In the genomic region with DNA sequence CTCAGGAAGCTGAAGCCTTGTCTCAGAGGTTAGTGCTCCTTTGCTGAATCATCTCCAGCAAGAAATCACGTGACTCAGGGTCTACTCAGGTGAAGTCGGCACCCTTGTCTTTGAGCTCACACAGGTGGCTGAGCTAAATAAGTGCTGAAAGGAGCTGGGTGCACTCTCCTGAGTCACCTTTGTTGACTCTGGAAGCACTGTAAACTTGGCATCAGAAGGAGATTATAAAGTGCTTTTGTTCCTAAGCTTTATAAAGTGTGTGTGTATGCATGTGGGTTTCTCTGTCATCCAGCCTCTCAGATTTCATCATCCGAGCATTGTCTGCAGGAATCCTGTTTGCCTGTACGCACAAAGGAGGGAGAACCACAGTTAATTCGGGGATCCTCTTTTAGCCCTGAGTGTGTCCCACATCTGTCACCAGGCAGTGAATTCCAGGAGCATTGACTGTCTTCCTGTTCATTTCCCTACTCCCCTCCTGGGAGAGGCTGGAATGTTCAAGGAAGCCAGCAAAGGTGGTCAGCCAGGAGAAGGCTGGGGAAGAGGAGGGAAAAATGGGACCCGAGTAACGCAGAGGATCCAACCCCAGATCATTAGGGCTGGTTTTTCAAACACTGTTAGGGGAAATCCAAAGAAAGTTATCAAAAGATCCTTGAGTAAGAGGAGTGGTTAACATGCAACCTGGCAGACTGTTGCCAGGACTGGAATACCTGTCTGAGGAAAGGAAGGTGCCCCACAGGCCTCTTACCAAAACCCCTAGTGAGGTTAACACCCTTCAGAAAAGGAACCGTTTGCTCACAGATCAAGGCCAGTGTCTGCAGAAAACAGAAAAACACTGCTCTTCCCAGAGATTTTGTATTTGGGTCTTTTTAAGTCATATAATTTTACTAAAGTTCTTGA, we compare ENCODE assay signal across 1 cellular context.
A peak's percentile ranks its signal among the peaks of the same experiment; 100 is the strongest.
TF ChIP-seq lines count a peak whose summit lies in the region.

No MANE protein-coding gene starts in this region.

TF ChIP-seq in K562, 482 proteins besides CTCF, POLR2A, EP300 and RAD21 (continued from another document and continues in another):
- TF ChIP-seq, protein P1, sequence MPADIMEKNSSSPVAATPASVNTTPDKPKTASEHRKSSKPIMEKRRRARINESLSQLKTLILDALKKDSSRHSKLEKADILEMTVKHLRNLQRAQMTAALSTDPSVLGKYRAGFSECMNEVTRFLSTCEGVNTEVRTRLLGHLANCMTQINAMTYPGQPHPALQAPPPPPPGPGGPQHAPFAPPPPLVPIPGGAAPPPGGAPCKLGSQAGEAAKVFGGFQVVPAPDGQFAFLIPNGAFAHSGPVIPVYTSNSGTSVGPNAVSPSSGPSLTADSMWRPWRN (IDR thresholded peaks at IDR 0.05; ENCODE audit: low read depth), result no peak
- TF ChIP-seq CREBBP (IDR thresholded peaks at IDR 0.05; ENCODE audit: low read depth, low read length), result no peak
- no peak for TF ChIP-seq MTA1 (IDR thresholded peaks at IDR 0.05; ENCODE audit: borderline replicate concordance)
- TF ChIP-seq FOS (IDR thresholded peaks at IDR 0.05; ENCODE audit: extremely low read depth, insufficient read length), result no peak
- no peak for TF ChIP-seq NONO (IDR thresholded peaks at IDR 0.05; ENCODE audit: low read depth in 2 of 2, low read length in 1 of 2)
- TF ChIP-seq E4F1 (CRISPR knock-in tag; IDR thresholded peaks at IDR 0.05; ENCODE audit: borderline replicate concordance), result no peak
- no peak for TF ChIP-seq ZNF57 (CRISPR knock-in tag; IDR thresholded peaks at IDR 0.05)
- no peak for TF ChIP-seq KLF10 (CRISPR knock-in tag; IDR thresholded peaks at IDR 0.05)
- TF ChIP-seq, protein P2, sequence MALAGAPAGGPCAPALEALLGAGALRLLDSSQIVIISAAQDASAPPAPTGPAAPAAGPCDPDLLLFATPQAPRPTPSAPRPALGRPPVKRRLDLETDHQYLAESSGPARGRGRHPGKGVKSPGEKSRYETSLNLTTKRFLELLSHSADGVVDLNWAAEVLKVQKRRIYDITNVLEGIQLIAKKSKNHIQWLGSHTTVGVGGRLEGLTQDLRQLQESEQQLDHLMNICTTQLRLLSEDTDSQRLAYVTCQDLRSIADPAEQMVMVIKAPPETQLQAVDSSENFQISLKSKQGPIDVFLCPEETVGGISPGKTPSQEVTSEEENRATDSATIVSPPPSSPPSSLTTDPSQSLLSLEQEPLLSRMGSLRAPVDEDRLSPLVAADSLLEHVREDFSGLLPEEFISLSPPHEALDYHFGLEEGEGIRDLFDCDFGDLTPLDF (CRISPR knock-in tag; IDR thresholded peaks at IDR 0.05), result no peak
- no peak for TF ChIP-seq ARNT (IDR thresholded peaks at IDR 0.05)
- TF ChIP-seq ZNF354B (CRISPR knock-in tag; IDR thresholded peaks at IDR 0.05), result no peak
- no peak for TF ChIP-seq ZNF551 (CRISPR knock-in tag; IDR thresholded peaks at IDR 0.05)
- no peak for TF ChIP-seq DACH1 (IDR thresholded peaks at IDR 0.05; ENCODE audit: partially characterized antibody)
- TF ChIP-seq PTTG1 (tag; IDR thresholded peaks at IDR 0.05; ENCODE audit: low read depth), result no peak
- TF ChIP-seq MCM5 (IDR thresholded peaks at IDR 0.05; ENCODE audit: low read depth), result no peak
- no peak for TF ChIP-seq ATF1 (CRISPR knock-in tag; IDR thresholded peaks at IDR 0.05)
- no peak for TF ChIP-seq ATF1 (tag; IDR thresholded peaks at IDR 0.05)
- TF ChIP-seq FUS (optimal IDR thresholded peaks at IDR 0.05; ENCODE audit: low read depth, low read length), result no peak
- TF ChIP-seq EHMT2 (IDR thresholded peaks at IDR 0.05), result no peak
- no peak for TF ChIP-seq PRPF4 (IDR thresholded peaks at IDR 0.05; ENCODE audit: insufficient read depth, low read depth, low read length, poor library complexity, severe bottlenecking)
- no peak for TF ChIP-seq KDM2B (CRISPR knock-in tag; IDR thresholded peaks at IDR 0.05)
- TF ChIP-seq HDAC2 (IDR thresholded peaks at IDR 0.05), result no peak
- no peak for TF ChIP-seq PHF21A (IDR thresholded peaks at IDR 0.05; ENCODE audit: borderline replicate concordance, low read depth)
- no peak for TF ChIP-seq ZNF274 (IDR thresholded peaks at IDR 0.05; ENCODE audit: borderline replicate concordance, low read depth, low read length)
- no peak for TF ChIP-seq RUNX1 (IDR thresholded peaks at IDR 0.05; ENCODE audit: low read depth)
- TF ChIP-seq CBFA2T2 (conservative IDR thresholded peaks at IDR 0.05), result peak; percentile 63
- no peak for TF ChIP-seq RBM14 (IDR thresholded peaks at IDR 0.05; ENCODE audit: borderline replicate concordance, insufficient read depth, low read depth, low read length)
- no peak for TF ChIP-seq PRMT5 (CRISPR knock-in tag; IDR thresholded peaks at IDR 0.05)
- no peak for TF ChIP-seq ZNF79 (CRISPR knock-in tag; IDR thresholded peaks at IDR 0.05; ENCODE audit: low read depth)
- TF ChIP-seq ZFX (CRISPR knock-in tag; IDR thresholded peaks at IDR 0.05), result no peak
- TF ChIP-seq ZNF217 (CRISPR knock-in tag; IDR thresholded peaks at IDR 0.05), result no peak
- no peak for TF ChIP-seq ZKSCAN1 (IDR thresholded peaks at IDR 0.05; ENCODE audit: low read depth, low read length)
- no peak for TF ChIP-seq RBM22 (IDR thresholded peaks at IDR 0.05; ENCODE audit: low read depth, low read length, poor library complexity, severe bottlenecking)
- no peak for TF ChIP-seq ZC3H11A (IDR thresholded peaks at IDR 0.05; ENCODE audit: low read depth, low read length)
- no peak for TF ChIP-seq HDAC1 (IDR thresholded peaks at IDR 0.05)
- TF ChIP-seq HEY1 (CRISPR knock-in tag; IDR thresholded peaks at IDR 0.05; ENCODE audit: borderline replicate concordance), result no peak
- no peak for TF ChIP-seq NFATC3 (IDR thresholded peaks at IDR 0.05)
- TF ChIP-seq PYGO2 (tag; IDR thresholded peaks at IDR 0.05), result no peak
- no peak for TF ChIP-seq RB1 (IDR thresholded peaks at IDR 0.05; ENCODE audit: low read depth)
- no peak for TF ChIP-seq POLR2H (tag; IDR thresholded peaks at IDR 0.05; ENCODE audit: low read depth)
- no peak for TF ChIP-seq ZBTB2 (IDR thresholded peaks at IDR 0.05)
- TF ChIP-seq ZBTB12 (CRISPR knock-in tag; IDR thresholded peaks at IDR 0.05), result no peak
- TF ChIP-seq CXXC5 (CRISPR knock-in tag; IDR thresholded peaks at IDR 0.05), result 0 out of 2 replicates have a peak, but pooled peaks have one; percentile 39
- TF ChIP-seq POLR3G (IDR thresholded peaks at IDR 0.05; ENCODE audit: extremely low read depth, insufficient read length, insufficient replicate concordance), result no peak
- TF ChIP-seq SMARCE1 (IDR thresholded peaks at IDR 0.05), result no peak
- no peak for TF ChIP-seq CHD7 (IDR thresholded peaks at IDR 0.05; ENCODE audit: low read depth, low read length)
- TF ChIP-seq, protein P3, sequence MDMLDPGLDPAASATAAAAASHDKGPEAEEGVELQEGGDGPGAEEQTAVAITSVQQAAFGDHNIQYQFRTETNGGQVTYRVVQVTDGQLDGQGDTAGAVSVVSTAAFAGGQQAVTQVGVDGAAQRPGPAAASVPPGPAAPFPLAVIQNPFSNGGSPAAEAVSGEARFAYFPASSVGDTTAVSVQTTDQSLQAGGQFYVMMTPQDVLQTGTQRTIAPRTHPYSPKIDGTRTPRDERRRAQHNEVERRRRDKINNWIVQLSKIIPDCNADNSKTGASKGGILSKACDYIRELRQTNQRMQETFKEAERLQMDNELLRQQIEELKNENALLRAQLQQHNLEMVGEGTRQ (CRISPR knock-in tag; IDR thresholded peaks at IDR 0.05), result peak; percentile 77
